In the genomic region with DNA sequence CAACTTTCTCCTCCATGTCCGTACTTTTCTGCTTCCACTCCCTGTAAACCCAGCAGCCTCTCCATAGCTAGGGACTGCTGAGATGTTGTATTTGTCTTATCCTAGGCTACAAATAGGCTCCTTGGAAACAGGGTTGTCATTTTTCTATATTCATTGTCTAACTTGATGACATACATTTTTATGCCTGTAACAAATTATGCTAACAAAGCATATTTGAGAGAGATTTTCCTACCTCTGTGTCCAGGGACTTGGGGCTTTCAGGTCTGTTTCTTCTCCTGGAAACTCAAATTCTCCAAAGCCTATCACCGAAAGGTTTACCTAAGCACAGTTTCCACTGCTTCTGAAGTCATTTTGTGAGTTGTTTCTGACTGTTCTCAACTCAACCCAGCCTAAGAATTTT, we compare ENCODE assay signal across 7 cellular contexts.
"Had no signal": no experiment of that assay in that cellular context is flagged by ENCODE, and none has a peak within 500 bp of the region (broad histone marks: within the 10 kb centered on the region; RNA-seq: fewer than 3 reads in every experiment).

No MANE protein-coding gene starts in this region.

- DNase-seq: GM23248, GOT3, H7, HCEC 1CT, KBM-7 had no signal

- FAIRE-seq: HTR-8/SVneo had no signal

- H3K27ac ChIP-seq: GM23248, KMS-11 had no signal

- H3K9ac ChIP-seq: GM23248, KMS-11 had no signal

- H3K4me2 ChIP-seq: KMS-11 had no signal

- H3K4me3 ChIP-seq: GM23248 had no signal

- H2AFZ ChIP-seq: GM23248 had no signal
